In genomic region chr18:7646174-7646886, GRCh38 we compare ENCODE assay signal across 1 cellular context.
TF ChIP-seq lines count a peak whose summit lies in the region.

No MANE protein-coding gene starts in this region.

TF ChIP-seq in HepG2, 621 proteins besides CTCF, POLR2A, EP300 and RAD21 (continued from another document and continues in another):
- TF ChIP-seq FOXP4 (CRISPR knock-in tag; IDR thresholded peaks at IDR 0.05) (peak; percentile 87), FOXA3 (CRISPR knock-in tag; IDR thresholded peaks at IDR 0.05) (peak; percentile 91), ZBTB20 (CRISPR knock-in tag; IDR thresholded peaks at IDR 0.05; ENCODE audit: borderline replicate concordance, low read depth) (0 out of 2 replicates have a peak, but pooled peaks have one; percentile 31), ZNF207 (IDR thresholded peaks at IDR 0.05; ENCODE audit: borderline replicate concordance) (no peak), CEBPB (IDR thresholded peaks at IDR 0.05; ENCODE audit: borderline replicate concordance, low read depth, low read length) (no peak), NKX3-1 (CRISPR knock-in tag; IDR thresholded peaks at IDR 0.05) (no peak), MNT (IDR thresholded peaks at IDR 0.05) (no peak), TBX3 (IDR thresholded peaks at IDR 0.05; ENCODE audit: borderline replicate concordance) (peak; percentile 80; the same call in 1 of the 2 replicates), ZNF609 (CRISPR knock-in tag; IDR thresholded peaks at IDR 0.05; ENCODE audit: borderline replicate concordance) (peak; percentile 86; the same call in 1 of the 2 replicates), STAG1 (CRISPR knock-in tag; IDR thresholded peaks at IDR 0.05) (0 out of 2 replicates have a peak, but pooled peaks have one; percentile 2), ZNF460 (CRISPR knock-in tag; IDR thresholded peaks at IDR 0.05; ENCODE audit: borderline replicate concordance) (no peak), TAF15 (IDR thresholded peaks at IDR 0.05; ENCODE audit: low read depth, low read length, poor library complexity, severe bottlenecking) (no peak), AHR (CRISPR knock-in tag; IDR thresholded peaks at IDR 0.05) (no peak), RARA (CRISPR knock-in tag; IDR thresholded peaks at IDR 0.05) (peak; percentile 59), NFKB2 (CRISPR knock-in tag; IDR thresholded peaks at IDR 0.05; ENCODE audit: borderline replicate concordance) (no peak), TEAD3 (CRISPR knock-in tag; optimal IDR thresholded peaks at IDR 0.05; ENCODE audit: borderline replicate concordance) (peak; percentile 95), KDM5A (IDR thresholded peaks at IDR 0.05; ENCODE audit: borderline replicate concordance, low read length) (no peak), ISL2 (CRISPR knock-in tag; IDR thresholded peaks at IDR 0.05) (peak; percentile 78), ZNF10 (CRISPR knock-in tag; IDR thresholded peaks at IDR 0.05; ENCODE audit: borderline replicate concordance, low read depth) (no peak), SKIL (CRISPR knock-in tag; IDR thresholded peaks at IDR 0.05; ENCODE audit: borderline replicate concordance) (peak; percentile 50; the same call in 1 of the 2 replicates), TCF7 (IDR thresholded peaks at IDR 0.05; ENCODE audit: low read depth) (peak; percentile 91), HMGXB4 (CRISPR knock-in tag; IDR thresholded peaks at IDR 0.05; ENCODE audit: borderline replicate concordance in 1 of 2, low read depth in 1 of 2) (no peak)
- TF ChIP-seq, protein P1, sequence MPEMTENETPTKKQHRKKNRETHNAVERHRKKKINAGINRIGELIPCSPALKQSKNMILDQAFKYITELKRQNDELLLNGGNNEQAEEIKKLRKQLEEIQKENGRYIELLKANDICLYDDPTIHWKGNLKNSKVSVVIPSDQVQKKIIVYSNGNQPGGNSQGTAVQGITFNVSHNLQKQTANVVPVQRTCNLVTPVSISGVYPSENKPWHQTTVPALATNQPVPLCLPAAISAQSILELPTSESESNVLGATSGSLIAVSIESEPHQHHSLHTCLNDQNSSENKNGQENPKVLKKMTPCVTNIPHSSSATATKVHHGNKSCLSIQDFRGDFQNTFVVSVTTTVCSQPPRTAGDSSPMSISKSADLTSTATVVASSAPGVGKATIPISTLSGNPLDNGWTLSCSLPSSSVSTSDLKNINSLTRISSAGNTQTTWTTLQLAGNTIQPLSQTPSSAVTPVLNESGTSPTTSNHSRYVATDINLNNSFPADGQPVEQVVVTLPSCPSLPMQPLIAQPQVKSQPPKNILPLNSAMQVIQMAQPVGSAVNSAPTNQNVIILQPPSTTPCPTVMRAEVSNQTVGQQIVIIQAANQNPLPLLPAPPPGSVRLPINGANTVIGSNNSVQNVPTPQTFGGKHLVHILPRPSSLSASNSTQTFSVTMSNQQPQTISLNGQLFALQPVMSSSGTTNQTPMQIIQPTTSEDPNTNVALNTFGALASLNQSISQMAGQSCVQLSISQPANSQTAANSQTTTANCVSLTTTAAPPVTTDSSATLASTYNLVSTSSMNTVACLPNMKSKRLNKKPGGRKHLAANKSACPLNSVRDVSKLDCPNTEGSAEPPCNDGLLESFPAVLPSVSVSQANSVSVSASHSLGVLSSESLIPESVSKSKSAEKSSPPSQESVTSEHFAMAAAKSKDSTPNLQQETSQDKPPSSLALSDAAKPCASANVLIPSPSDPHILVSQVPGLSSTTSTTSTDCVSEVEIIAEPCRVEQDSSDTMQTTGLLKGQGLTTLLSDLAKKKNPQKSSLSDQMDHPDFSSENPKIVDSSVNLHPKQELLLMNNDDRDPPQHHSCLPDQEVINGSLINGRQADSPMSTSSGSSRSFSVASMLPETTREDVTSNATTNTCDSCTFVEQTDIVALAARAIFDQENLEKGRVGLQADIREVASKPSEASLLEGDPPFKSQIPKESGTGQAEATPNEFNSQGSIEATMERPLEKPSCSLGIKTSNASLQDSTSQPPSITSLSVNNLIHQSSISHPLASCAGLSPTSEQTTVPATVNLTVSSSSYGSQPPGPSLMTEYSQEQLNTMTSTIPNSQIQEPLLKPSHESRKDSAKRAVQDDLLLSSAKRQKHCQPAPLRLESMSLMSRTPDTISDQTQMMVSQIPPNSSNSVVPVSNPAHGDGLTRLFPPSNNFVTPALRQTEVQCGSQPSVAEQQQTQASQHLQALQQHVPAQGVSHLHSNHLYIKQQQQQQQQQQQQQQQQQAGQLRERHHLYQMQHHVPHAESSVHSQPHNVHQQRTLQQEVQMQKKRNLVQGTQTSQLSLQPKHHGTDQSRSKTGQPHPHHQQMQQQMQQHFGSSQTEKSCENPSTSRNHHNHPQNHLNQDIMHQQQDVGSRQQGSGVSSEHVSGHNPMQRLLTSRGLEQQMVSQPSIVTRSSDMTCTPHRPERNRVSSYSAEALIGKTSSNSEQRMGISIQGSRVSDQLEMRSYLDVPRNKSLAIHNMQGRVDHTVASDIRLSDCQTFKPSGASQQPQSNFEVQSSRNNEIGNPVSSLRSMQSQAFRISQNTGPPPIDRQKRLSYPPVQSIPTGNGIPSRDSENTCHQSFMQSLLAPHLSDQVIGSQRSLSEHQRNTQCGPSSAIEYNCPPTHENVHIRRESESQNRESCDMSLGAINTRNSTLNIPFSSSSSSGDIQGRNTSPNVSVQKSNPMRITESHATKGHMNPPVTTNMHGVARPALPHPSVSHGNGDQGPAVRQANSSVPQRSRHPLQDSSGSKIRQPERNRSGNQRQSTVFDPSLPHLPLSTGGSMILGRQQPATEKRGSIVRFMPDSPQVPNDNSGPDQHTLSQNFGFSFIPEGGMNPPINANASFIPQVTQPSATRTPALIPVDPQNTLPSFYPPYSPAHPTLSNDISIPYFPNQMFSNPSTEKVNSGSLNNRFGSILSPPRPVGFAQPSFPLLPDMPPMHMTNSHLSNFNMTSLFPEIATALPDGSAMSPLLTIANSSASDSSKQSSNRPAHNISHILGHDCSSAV (CRISPR knock-in tag; IDR thresholded peaks at IDR 0.05; ENCODE audit: borderline replicate concordance), result no peak
- TF ChIP-seq, protein P2, sequence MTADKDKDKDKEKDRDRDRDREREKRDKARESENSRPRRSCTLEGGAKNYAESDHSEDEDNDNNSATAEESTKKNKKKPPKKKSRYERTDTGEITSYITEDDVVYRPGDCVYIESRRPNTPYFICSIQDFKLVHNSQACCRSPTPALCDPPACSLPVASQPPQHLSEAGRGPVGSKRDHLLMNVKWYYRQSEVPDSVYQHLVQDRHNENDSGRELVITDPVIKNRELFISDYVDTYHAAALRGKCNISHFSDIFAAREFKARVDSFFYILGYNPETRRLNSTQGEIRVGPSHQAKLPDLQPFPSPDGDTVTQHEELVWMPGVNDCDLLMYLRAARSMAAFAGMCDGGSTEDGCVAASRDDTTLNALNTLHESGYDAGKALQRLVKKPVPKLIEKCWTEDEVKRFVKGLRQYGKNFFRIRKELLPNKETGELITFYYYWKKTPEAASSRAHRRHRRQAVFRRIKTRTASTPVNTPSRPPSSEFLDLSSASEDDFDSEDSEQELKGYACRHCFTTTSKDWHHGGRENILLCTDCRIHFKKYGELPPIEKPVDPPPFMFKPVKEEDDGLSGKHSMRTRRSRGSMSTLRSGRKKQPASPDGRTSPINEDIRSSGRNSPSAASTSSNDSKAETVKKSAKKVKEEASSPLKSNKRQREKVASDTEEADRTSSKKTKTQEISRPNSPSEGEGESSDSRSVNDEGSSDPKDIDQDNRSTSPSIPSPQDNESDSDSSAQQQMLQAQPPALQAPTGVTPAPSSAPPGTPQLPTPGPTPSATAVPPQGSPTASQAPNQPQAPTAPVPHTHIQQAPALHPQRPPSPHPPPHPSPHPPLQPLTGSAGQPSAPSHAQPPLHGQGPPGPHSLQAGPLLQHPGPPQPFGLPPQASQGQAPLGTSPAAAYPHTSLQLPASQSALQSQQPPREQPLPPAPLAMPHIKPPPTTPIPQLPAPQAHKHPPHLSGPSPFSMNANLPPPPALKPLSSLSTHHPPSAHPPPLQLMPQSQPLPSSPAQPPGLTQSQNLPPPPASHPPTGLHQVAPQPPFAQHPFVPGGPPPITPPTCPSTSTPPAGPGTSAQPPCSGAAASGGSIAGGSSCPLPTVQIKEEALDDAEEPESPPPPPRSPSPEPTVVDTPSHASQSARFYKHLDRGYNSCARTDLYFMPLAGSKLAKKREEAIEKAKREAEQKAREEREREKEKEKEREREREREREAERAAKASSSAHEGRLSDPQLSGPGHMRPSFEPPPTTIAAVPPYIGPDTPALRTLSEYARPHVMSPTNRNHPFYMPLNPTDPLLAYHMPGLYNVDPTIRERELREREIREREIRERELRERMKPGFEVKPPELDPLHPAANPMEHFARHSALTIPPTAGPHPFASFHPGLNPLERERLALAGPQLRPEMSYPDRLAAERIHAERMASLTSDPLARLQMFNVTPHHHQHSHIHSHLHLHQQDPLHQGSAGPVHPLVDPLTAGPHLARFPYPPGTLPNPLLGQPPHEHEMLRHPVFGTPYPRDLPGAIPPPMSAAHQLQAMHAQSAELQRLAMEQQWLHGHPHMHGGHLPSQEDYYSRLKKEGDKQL (CRISPR knock-in tag; IDR thresholded peaks at IDR 0.05; ENCODE audit: low read depth), result peak; percentile 86; the same call in 1 of the 2 replicates
